ENCODE assay signal across 2 cellular contexts in genomic region chr1:244843148-244843978, GRCh38.
TF ChIP-seq lines count a peak whose summit lies in the region.

No MANE protein-coding gene starts in this region.

TF ChIP-seq in HCT116, 20 proteins besides CTCF, POLR2A, EP300 and RAD21 (continued from another document):
- TF ChIP-seq CEBPB (IDR thresholded peaks at IDR 0.05; ENCODE audit: low read depth) (no peak), EZH2 (IDR thresholded peaks at IDR 0.05) (no peak), ELF1 (IDR thresholded peaks at IDR 0.05; ENCODE audit: borderline replicate concordance, low read depth) (no peak), YY1 (IDR thresholded peaks at IDR 0.05; ENCODE audit: extremely low read depth, insufficient replicate concordance, low read depth, low read length) (no peak), SP1 (IDR thresholded peaks at IDR 0.05; ENCODE audit: low read depth) (no peak), SIN3A (IDR thresholded peaks at IDR 0.05; ENCODE audit: low read depth) (no peak), CBX3 (IDR thresholded peaks at IDR 0.05; ENCODE audit: low read depth) (no peak), ZNF274 (IDR thresholded peaks at IDR 0.05; ENCODE audit: low read depth, low read length) (no peak)
- TF ChIP-seq, protein P1, sequence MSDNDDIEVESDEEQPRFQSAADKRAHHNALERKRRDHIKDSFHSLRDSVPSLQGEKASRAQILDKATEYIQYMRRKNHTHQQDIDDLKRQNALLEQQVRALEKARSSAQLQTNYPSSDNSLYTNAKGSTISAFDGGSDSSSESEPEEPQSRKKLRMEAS (IDR thresholded peaks at IDR 0.05): no peak
TF ChIP-seq in HCT116: peak in this region for 0.

TF ChIP-seq in WTC11, 78 proteins besides CTCF, POLR2A, EP300 and RAD21 (continued from another document):
- TF ChIP-seq ZNF425 (CRISPR knock-in tag; conservative IDR thresholded peaks at IDR 0.05) (0 out of 2 replicates have a peak, but pooled peaks have one; percentile 15), GABPB1 (CRISPR knock-in tag; IDR thresholded peaks at IDR 0.05) (no peak)
